2 cellular contexts compared by ENCODE assay signal in the genomic region with DNA sequence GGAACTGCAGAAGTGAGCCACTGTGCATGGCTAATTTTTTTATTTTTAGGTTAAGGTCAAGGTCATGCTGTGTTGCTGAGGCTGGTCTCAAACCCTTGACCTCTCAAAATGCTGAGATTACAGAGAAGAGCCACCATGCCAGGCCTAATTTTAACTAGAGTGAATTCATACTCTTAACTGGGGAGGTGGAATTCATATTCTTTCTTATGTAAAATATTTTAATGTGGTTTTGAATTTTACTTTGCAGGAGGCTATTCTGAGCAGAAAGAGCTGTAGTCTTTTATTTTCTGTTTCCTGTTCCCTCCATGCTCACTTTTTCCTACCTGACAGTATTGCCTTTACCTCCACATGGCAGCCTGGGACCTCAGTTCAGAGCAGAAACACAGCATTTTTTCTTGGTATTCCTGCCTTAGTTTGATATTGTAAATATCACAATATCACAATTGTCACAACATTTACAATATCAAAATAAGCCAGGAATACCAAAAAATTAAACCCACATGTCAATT.
A peak's percentile ranks its signal among the peaks of the same experiment; 100 is the strongest.
TF ChIP-seq lines count a peak whose summit lies in the region.

No MANE protein-coding gene starts in this region.

TF ChIP-seq in GM23338, 12 proteins besides CTCF, POLR2A, EP300 and RAD21:
- TF ChIP-seq STAT1 (IDR thresholded peaks at IDR 0.05; ENCODE audit: unreplicated experiment) (no peak), NANOG (IDR thresholded peaks at IDR 0.05; ENCODE audit: borderline replicate concordance) (peak; percentile 45; the same call in 1 of the 2 replicates), JUNB (IDR thresholded peaks at IDR 0.05; ENCODE audit: unreplicated experiment) (no peak)

TF ChIP-seq in HepG2, 621 proteins besides CTCF, POLR2A, EP300 and RAD21:
- TF ChIP-seq ZNF546 (CRISPR knock-in tag; conservative IDR thresholded peaks at IDR 0.05) (no peak), ZKSCAN1 (IDR thresholded peaks at IDR 0.05; ENCODE audit: low read length) (no peak), NFIB (CRISPR knock-in tag; IDR thresholded peaks at IDR 0.05; ENCODE audit: borderline replicate concordance) (no peak), FOXO1 (CRISPR knock-in tag; IDR thresholded peaks at IDR 0.05) (no peak), BORCS8-MEF2B (CRISPR knock-in tag; IDR thresholded peaks at IDR 0.05) (no peak), POLR2G (IDR thresholded peaks at IDR 0.05; ENCODE audit: low read depth, low read length) (no peak), FOSL1 (CRISPR knock-in tag; IDR thresholded peaks at IDR 0.05; ENCODE audit: borderline replicate concordance) (no peak), PITX1 (CRISPR knock-in tag; IDR thresholded peaks at IDR 0.05) (no peak), ZNF660 (CRISPR knock-in tag; IDR thresholded peaks at IDR 0.05; ENCODE audit: borderline replicate concordance, low read depth) (no peak), ZNF264 (CRISPR knock-in tag; IDR thresholded peaks at IDR 0.05) (no peak), KDM4B (CRISPR knock-in tag; IDR thresholded peaks at IDR 0.05) (no peak), ZNF883 (CRISPR knock-in tag; IDR thresholded peaks at IDR 0.05; ENCODE audit: not compliant biosample characterization) (no peak), SOX5 (CRISPR knock-in tag; IDR thresholded peaks at IDR 0.05; ENCODE audit: borderline replicate concordance) (no peak), ZBTB7A (CRISPR knock-in tag; IDR thresholded peaks at IDR 0.05) (no peak), SAFB2 (CRISPR knock-in tag; IDR thresholded peaks at IDR 0.05; ENCODE audit: borderline replicate concordance, low read depth) (no peak)
- TF ChIP-seq, protein P1, sequence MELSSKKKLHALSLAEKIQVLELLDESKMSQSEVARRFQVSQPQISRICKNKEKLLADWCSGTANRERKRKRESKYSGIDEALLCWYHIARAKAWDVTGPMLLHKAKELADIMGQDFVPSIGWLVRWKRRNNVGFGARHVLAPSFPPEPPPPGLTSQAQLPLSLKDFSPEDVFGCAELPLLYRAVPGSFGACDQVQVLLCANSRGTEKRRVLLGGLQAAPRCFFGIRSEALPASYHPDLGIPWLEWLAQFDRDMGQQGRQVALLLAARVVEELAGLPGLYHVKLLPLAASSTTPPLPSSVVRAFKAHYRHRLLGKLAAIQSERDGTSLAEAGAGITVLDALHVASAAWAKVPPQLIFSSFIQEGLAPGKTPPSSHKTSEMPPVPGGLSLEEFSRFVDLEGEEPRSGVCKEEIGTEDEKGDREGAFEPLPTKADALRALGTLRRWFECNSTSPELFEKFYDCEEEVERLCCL (CRISPR knock-in tag; IDR thresholded peaks at IDR 0.05; ENCODE audit: borderline replicate concordance), result no peak
- TF ChIP-seq, protein P2, sequence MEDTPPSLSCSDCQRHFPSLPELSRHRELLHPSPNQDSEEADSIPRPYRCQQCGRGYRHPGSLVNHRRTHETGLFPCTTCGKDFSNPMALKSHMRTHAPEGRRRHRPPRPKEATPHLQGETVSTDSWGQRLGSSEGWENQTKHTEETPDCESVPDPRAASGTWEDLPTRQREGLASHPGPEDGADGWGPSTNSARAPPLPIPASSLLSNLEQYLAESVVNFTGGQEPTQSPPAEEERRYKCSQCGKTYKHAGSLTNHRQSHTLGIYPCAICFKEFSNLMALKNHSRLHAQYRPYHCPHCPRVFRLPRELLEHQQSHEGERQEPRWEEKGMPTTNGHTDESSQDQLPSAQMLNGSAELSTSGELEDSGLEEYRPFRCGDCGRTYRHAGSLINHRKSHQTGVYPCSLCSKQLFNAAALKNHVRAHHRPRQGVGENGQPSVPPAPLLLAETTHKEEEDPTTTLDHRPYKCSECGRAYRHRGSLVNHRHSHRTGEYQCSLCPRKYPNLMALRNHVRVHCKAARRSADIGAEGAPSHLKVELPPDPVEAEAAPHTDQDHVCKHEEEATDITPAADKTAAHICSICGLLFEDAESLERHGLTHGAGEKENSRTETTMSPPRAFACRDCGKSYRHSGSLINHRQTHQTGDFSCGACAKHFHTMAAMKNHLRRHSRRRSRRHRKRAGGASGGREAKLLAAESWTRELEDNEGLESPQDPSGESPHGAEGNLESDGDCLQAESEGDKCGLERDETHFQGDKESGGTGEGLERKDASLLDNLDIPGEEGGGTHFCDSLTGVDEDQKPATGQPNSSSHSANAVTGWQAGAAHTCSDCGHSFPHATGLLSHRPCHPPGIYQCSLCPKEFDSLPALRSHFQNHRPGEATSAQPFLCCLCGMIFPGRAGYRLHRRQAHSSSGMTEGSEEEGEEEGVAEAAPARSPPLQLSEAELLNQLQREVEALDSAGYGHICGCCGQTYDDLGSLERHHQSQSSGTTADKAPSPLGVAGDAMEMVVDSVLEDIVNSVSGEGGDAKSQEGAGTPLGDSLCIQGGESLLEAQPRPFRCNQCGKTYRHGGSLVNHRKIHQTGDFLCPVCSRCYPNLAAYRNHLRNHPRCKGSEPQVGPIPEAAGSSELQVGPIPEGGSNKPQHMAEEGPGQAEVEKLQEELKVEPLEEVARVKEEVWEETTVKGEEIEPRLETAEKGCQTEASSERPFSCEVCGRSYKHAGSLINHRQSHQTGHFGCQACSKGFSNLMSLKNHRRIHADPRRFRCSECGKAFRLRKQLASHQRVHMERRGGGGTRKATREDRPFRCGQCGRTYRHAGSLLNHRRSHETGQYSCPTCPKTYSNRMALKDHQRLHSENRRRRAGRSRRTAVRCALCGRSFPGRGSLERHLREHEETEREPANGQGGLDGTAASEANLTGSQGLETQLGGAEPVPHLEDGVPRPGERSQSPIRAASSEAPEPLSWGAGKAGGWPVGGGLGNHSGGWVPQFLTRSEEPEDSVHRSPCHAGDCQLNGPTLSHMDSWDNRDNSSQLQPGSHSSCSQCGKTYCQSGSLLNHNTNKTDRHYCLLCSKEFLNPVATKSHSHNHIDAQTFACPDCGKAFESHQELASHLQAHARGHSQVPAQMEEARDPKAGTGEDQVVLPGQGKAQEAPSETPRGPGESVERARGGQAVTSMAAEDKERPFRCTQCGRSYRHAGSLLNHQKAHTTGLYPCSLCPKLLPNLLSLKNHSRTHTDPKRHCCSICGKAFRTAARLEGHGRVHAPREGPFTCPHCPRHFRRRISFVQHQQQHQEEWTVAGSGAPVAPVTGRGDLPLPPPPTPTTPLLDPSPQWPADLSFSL (CRISPR knock-in tag; IDR thresholded peaks at IDR 0.05), result no peak
- TF ChIP-seq, protein P3, sequence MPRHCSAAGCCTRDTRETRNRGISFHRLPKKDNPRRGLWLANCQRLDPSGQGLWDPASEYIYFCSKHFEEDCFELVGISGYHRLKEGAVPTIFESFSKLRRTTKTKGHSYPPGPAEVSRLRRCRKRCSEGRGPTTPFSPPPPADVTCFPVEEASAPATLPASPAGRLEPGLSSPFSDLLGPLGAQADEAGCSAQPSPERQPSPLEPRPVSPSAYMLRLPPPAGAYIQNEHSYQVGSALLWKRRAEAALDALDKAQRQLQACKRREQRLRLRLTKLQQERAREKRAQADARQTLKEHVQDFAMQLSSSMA (CRISPR knock-in tag; IDR thresholded peaks at IDR 0.05), result no peak
- TF ChIP-seq, protein P4, sequence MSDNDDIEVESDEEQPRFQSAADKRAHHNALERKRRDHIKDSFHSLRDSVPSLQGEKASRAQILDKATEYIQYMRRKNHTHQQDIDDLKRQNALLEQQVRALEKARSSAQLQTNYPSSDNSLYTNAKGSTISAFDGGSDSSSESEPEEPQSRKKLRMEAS (IDR thresholded peaks at IDR 0.05), result no peak
TF ChIP-seq in HepG2: peak in this region for 0.
